ENCODE assay signal across 1 cellular context in the genomic region with DNA sequence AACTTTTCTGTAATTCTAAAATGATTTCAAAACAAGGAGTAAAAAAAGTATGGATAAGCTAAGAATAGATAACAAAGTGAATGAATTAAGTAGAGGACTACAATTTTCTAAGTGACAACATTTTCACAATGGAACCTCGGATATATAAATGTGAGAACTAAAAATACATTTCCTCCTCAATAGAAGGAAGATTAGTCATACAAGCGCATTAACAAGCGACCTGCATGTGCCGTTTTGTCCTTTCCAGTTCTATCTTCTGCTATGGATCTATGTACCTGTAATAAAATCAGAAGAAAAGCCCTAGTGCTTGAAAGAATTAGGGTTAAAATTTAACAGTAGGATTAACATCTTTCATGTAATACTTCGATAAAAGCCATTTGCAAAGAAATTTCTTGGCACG.
TF ChIP-seq lines count a peak whose summit lies in the region.

No MANE protein-coding gene starts in this region.

TF ChIP-seq in HCT116, 20 proteins besides CTCF, POLR2A, EP300 and RAD21 (continued from another document):
- TF ChIP-seq, protein P1, sequence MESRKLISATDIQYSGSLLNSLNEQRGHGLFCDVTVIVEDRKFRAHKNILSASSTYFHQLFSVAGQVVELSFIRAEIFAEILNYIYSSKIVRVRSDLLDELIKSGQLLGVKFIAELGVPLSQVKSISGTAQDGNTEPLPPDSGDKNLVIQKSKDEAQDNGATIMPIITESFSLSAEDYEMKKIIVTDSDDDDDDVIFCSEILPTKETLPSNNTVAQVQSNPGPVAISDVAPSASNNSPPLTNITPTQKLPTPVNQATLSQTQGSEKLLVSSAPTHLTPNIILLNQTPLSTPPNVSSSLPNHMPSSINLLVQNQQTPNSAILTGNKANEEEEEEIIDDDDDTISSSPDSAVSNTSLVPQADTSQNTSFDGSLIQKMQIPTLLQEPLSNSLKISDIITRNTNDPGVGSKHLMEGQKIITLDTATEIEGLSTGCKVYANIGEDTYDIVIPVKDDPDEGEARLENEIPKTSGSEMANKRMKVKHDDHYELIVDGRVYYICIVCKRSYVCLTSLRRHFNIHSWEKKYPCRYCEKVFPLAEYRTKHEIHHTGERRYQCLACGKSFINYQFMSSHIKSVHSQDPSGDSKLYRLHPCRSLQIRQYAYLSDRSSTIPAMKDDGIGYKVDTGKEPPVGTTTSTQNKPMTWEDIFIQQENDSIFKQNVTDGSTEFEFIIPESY (IDR thresholded peaks at IDR 0.05; ENCODE audit: extremely low read depth, insufficient replicate concordance, low read length): no peak
TF ChIP-seq in HCT116: peak in this region for 0.
